8 cellular contexts compared by ENCODE assay signal in genomic region chr16:70438325-70438982, GRCh38. TPM values are rescaled to one million over a fixed set of nuclear protein-coding genes. Genes with fewer than 3 reads are reported as not detected.
DNase-seq lines count a peak whose midpoint lies in the region; ATAC-seq and TF ChIP-seq lines count a peak whose summit lies in the region.

No MANE protein-coding gene starts in this region.

- H3K4me1 ChIP-seq in BE2C (peaks cover 20% of the 10 kb centered on the region), HEK293 (ENCODE audit: control insufficient read depth, insufficient read depth, low read length) (peaks cover 7% of the 10 kb centered on the region)

- H3K36me3 ChIP-seq in BE2C (peaks cover 9% of the 10 kb centered on the region), HEK293 (ENCODE audit: control insufficient read depth in 2 of 2, insufficient read depth in 1 of 2, low read length in 2 of 2) (peaks cover 0 to 13% of the 10 kb centered on the region in 2 experiments; a peak in 1 of 3 replicates)

- peak overlapping the region; percentile 99 for H3K4me3 Mint-ChIP-seq in activated T-helper 17 cell treated with anti-CD3 and anti-CD28 coated beads, Interleukin-2, amount 50 U/mL, for 72 hours
- peak overlapping the region; percentile 97 for H3K4me3 Mint-ChIP-seq in stimulated activated memory B cell treated with anti-CD40 and anti-IgM and Interleukin-4, amounts not matched to agents 10 μg/mL and 1 μg/mL and 100 μg/mL, for 72 hours

- H3K4me1 Mint-ChIP-seq in activated T-helper 17 cell treated with anti-CD3 and anti-CD28 coated beads, Interleukin-2, amount 50 U/mL, for 72 hours, result peaks cover 18% of the 10 kb centered on the region
- H3K4me1 Mint-ChIP-seq in stimulated activated memory B cell treated with anti-CD40 and anti-IgM and Interleukin-4, amounts not matched to agents 10 μg/mL and 1 μg/mL and 100 μg/mL, for 72 hours, result peaks cover 39% of the 10 kb centered on the region

- CTCF ChIA-PET in HEK293 (lab: Yijun Ruan, JAX), result interaction anchor here (0.8 to 2.2 kb wide), 4 partner anchors 15 to 46 kb away, joined by 3 to 9 read pairs (median 4); partner anchors contain the start of gene FCSK

- peak; percentile 8 for ATAC-seq in activated T-helper 17 cell treated with anti-CD3 and anti-CD28 coated beads, Interleukin-2, amount 50 U/mL, for 72 hours (replicated peaks)
- no peak for ATAC-seq in stimulated activated memory B cell treated with anti-CD40 and anti-IgM and Interleukin-4, amounts not matched to agents 10 μg/mL and 1 μg/mL and 100 μg/mL, for 72 hours

- POLR2A ChIA-PET in HEK293 (lab: Yijun Ruan, JAX), result interaction anchor here (0.5 to 6.0 kb wide), 9 partner anchors 8 to 58 kb away, joined by 3 to 31 read pairs (median 4); partner anchors contain the start of gene FCSK

- no peaks in the 10 kb centered on the region for H3K9me3 ChIP-seq in BE2C
- H3K9me3 ChIP-seq in HEK293 (ENCODE audit: control insufficient read depth, insufficient read depth, low read depth, low read length), result no peaks in the 10 kb centered on the region

- H3K4me3 ChIP-seq in BE2C (ENCODE audit: low read depth, low read length) (peak overlapping the region; percentile 96), HEK293 (ENCODE audit: low read depth, low read length) (peak overlapping the region; percentile 52), iPS-11a (ENCODE audit: low read depth, low read length) (peak overlapping the region; percentile 54)

- peak overlapping the region; percentile 71 for H3K27ac ChIP-seq in HEK293 (ENCODE audit: extremely low read depth, low read depth, low read length)

- no peaks in the 10 kb centered on the region for H3K27me3 ChIP-seq in BE2C

- no peak for TF ChIP-seq CTCF in BE2C (IDR thresholded peaks at IDR 0.05; ENCODE audit: low read depth, low read length)
- TF ChIP-seq CTCF in HEK293 (tag by site-specific recombination; IDR thresholded peaks at IDR 0.05), result no peak

- H3K9me3 Mint-ChIP-seq in activated T-helper 17 cell treated with anti-CD3 and anti-CD28 coated beads, Interleukin-2, amount 50 U/mL, for 72 hours, result no peaks in the 10 kb centered on the region
- no peaks in the 10 kb centered on the region for H3K9me3 Mint-ChIP-seq in stimulated activated memory B cell treated with anti-CD40 and anti-IgM and Interleukin-4, amounts not matched to agents 10 μg/mL and 1 μg/mL and 100 μg/mL, for 72 hours

- peak overlapping the region; percentile 95 for H3K27ac Mint-ChIP-seq in activated T-helper 17 cell treated with anti-CD3 and anti-CD28 coated beads, Interleukin-2, amount 50 U/mL, for 72 hours
- H3K27ac Mint-ChIP-seq in stimulated activated memory B cell treated with anti-CD40 and anti-IgM and Interleukin-4, amounts not matched to agents 10 μg/mL and 1 μg/mL and 100 μg/mL, for 72 hours, result peak overlapping the region; percentile 86

- H3K27me3 Mint-ChIP-seq in activated T-helper 17 cell treated with anti-CD3 and anti-CD28 coated beads, Interleukin-2, amount 50 U/mL, for 72 hours, result no peaks in the 10 kb centered on the region
- no peaks in the 10 kb centered on the region for H3K27me3 Mint-ChIP-seq in stimulated activated memory B cell treated with anti-CD40 and anti-IgM and Interleukin-4, amounts not matched to agents 10 μg/mL and 1 μg/mL and 100 μg/mL, for 72 hours

- peaks cover 15% of the 10 kb centered on the region for H3K36me3 Mint-ChIP-seq in activated T-helper 17 cell treated with anti-CD3 and anti-CD28 coated beads, Interleukin-2, amount 50 U/mL, for 72 hours (ENCODE audit: low read depth)
- no peaks in the 10 kb centered on the region for H3K36me3 Mint-ChIP-seq in stimulated activated memory B cell treated with anti-CD40 and anti-IgM and Interleukin-4, amounts not matched to agents 10 μg/mL and 1 μg/mL and 100 μg/mL, for 72 hours

- DNase-seq in BE2C, result peak; percentile 50
- DNase-seq in Kasumi-1 (lab: John Stamatoyannopoulos, UW), result no peak
- DNase-seq in HPDE6-E6E7 (ENCODE audit: extremely low spot score), result no peak
- no peak for DNase-seq in NCI-H1436 treated with DMSO at 0.1 percent for 48 hours (lab: John Stamatoyannopoulos, UW)

TF ChIP-seq in HEK293, 187 proteins besides CTCF, POLR2A, EP300 and RAD21:
- TF ChIP-seq ZNF2 (tag by site-specific recombination; IDR thresholded peaks at IDR 0.05), result 0 out of 2 replicates have a peak, but pooled peaks have one; percentile 17
- no peak for TF ChIP-seq ZNF76 (tag by site-specific recombination; IDR thresholded peaks at IDR 0.05; ENCODE audit: borderline replicate concordance, low read depth)
- TF ChIP-seq ZXDB (tag by site-specific recombination; IDR thresholded peaks at IDR 0.05), result 0 out of 2 replicates have a peak, but pooled peaks have one; percentile 24

RNA-seq across cellular contexts. Expression of gene ST3GAL2, which starts 0.4 kb away (rescaled TPM):
- polyA plus RNA-seq in BE2C (2012; ENCODE audit: insufficient read depth, insufficient read length, low read depth), result 60.3 TPM
- 10 to 100 TPM; 14.5 to 18.6 TPM for total RNA-seq in activated T-helper 17 cell treated with anti-CD3 and anti-CD28 coated beads, Interleukin-2, amount 50 U/mL, for 72 hours

RNA-seq across cellular contexts. Expression of gene FCSK, which starts 15.9 kb away (rescaled TPM):
- 35.8 TPM for polyA plus RNA-seq in BE2C (2012; ENCODE audit: insufficient read depth, insufficient read length, low read depth)
- total RNA-seq in activated T-helper 17 cell treated with anti-CD3 and anti-CD28 coated beads, Interleukin-2, amount 50 U/mL, for 72 hours, result 10 to 100 TPM in 1 of 2 donors, 1 to 10 TPM in 1; 8.2 to 13.9 TPM
